Comparison of ENCODE assay signal across 12 cellular contexts in genomic region chr9:2466703-2467102, GRCh38.
DNase-seq lines count a peak whose midpoint lies in the region; ATAC-seq and TF ChIP-seq lines count a peak whose summit lies in the region.
"Had no signal": no experiment of that assay in that cellular context is flagged by ENCODE, and none has a peak within 500 bp of the region (broad histone marks: within the 10 kb centered on the region; RNA-seq: fewer than 3 reads in every experiment).

No MANE protein-coding gene starts in this region.

- ATAC-seq in HG03469 (IDR thresholded peaks at IDR 0.05; ENCODE audit: unreplicated experiment) (no peak), HG03095 (IDR thresholded peaks at IDR 0.05; ENCODE audit: unreplicated experiment) (no peak)
- ATAC-seq: activated CD8-positive, alpha-beta T cell treated with anti-CD3 and anti-CD28 coated beads, Interleukin-2, amount 10 ng/mL, durations not matched to agents 7 days and 5 days had no signal

- no peak for TF ChIP-seq EP300 in transverse colon (IDR thresholded peaks at IDR 0.05; ENCODE audit: low read depth)

- TF ChIP-seq POLR2A in transverse colon (IDR thresholded peaks at IDR 0.05), result no peak

- H3K4me1 ChIP-seq in colonic mucosa (no peaks in the 10 kb centered on the region), transverse colon (peaks cover 0 to 21% (median 8%) of the 10 kb centered on the region in 4 donors)
- no peaks in the 10 kb centered on the region for H3K4me1 ChIP-seq in effector memory CD4-positive, alpha-beta T cell (ENCODE audit: control insufficient read depth, insufficient read depth, low read length, poor library complexity, severe bottlenecking)
- H3K4me1 ChIP-seq: stomach had no signal

- H3K9me3 ChIP-seq in colonic mucosa (no peaks in the 10 kb centered on the region), transverse colon (no peaks in the 10 kb centered on the region)
- H3K9me3 ChIP-seq in effector memory CD4-positive, alpha-beta T cell (ENCODE audit: control insufficient read depth, low read length), result no peaks in the 10 kb centered on the region
- H3K9me3 ChIP-seq: stomach had no signal

- 47 to 67% methylated on average over 3 to 6 of the region's 6 CpGs for WGBS in transverse colon (ENCODE audit: low coverage in 1 of 2), 2 donors

- peak overlapping the region; percentile 0 for H3K27ac ChIP-seq in colonic mucosa
- H3K27ac ChIP-seq in transverse colon, result peak overlapping the region; percentile 5 to 39 (median 22)
- H3K27ac ChIP-seq in effector memory CD4-positive, alpha-beta T cell (ENCODE audit: insufficient read depth, low read length, poor library complexity, severe bottlenecking), result no peak overlapping the region
- H3K27ac ChIP-seq: dorsolateral prefrontal cortex had no signal

- no peak overlapping the region for H3K9ac ChIP-seq in colonic mucosa (ENCODE audit: low read depth in 2 of 2, low read length in 2 of 2)

- H3K36me3 ChIP-seq in colonic mucosa, result no peaks in the 10 kb centered on the region
- no peaks in the 10 kb centered on the region for H3K36me3 ChIP-seq in transverse colon
- no peaks in the 10 kb centered on the region for H3K36me3 ChIP-seq in effector memory CD4-positive, alpha-beta T cell (ENCODE audit: control insufficient read depth, insufficient read depth, low read length)
- H3K36me3 ChIP-seq: stomach had no signal

- H3K4me3 ChIP-seq in colonic mucosa, result no peak overlapping the region
- no peak overlapping the region for H3K4me3 ChIP-seq in transverse colon
- no peak overlapping the region for H3K4me3 ChIP-seq in effector memory CD4-positive, alpha-beta T cell (ENCODE audit: insufficient read depth, low read depth, low read length, poor library complexity, severe bottlenecking)
- H3K4me3 ChIP-seq: dorsolateral prefrontal cortex, stomach had no signal

- DNase-seq in NCI-H1417 (lab: John Stamatoyannopoulos, UW) (peak; percentile 38 to 88 (median 82)), NCI-H1417 treated with DMSO at 0.1 percent for 48 hours (lab: John Stamatoyannopoulos, UW) (no peak), NCI-H2196 (lab: John Stamatoyannopoulos, UW; ENCODE audit: unreplicated experiment) (peak; percentile 80), colonic mucosa (peak; percentile 25), transverse colon (peak; percentile 12)
- DNase-seq in effector memory CD4-positive, alpha-beta T cell, result no peak
- DNase-seq: activated CD8-positive, alpha-beta T cell treated with anti-CD3 and anti-CD28 coated beads, Interleukin-2, amount 10 ng/mL, durations not matched to agents 7 days and 5 days; activated effector memory CD4-positive, alpha-beta T cell treated with Interleukin-2 at 50 U/mL for 16 hours; dorsolateral prefrontal cortex; stomach had no signal

- intact Hi-C loops in colonic mucosa (cut with DNase I) (no loop called here), transverse colon (cut with DNase I; ENCODE audit: low total_unique reads) (no loop called here)

- TF ChIP-seq CTCF in colonic mucosa (IDR thresholded peaks at IDR 0.05), result no peak
- no peak for TF ChIP-seq CTCF in transverse colon (IDR thresholded peaks at IDR 0.05)

- in situ Hi-C loops in transverse colon (cut with MboI; ENCODE audit: low pct_ligation_motif_present in 1 of 4, low pct_unique_long_range_greater_than_20kb in 1 of 4, low sequenced_read_pairs in 3 of 4), result no loop called here

- H3K27me3 ChIP-seq in colonic mucosa (no peaks in the 10 kb centered on the region), transverse colon (no peaks in the 10 kb centered on the region)
- no peaks in the 10 kb centered on the region for H3K27me3 ChIP-seq in effector memory CD4-positive, alpha-beta T cell (replicated peaks; ENCODE audit: control insufficient read depth, insufficient read depth, low read length, poor library complexity, severe bottlenecking)
- H3K27me3 ChIP-seq: dorsolateral prefrontal cortex, stomach had no signal

Comparison
In these comparisons a context has a peak if more than half of its experiments do, and no peak if none do; other contexts are left out.
1. DNase-seq: peak in NCI-H1417 (3 of 3), NCI-H2196 (single experiment), colonic mucosa (single experiment) and transverse colon (single experiment); none in NCI-H1417 treated with DMSO at 0.1 percent for 48 hours (single experiment) and effector memory CD4-positive, alpha-beta T cell (0 of 3).